In the genomic region with DNA sequence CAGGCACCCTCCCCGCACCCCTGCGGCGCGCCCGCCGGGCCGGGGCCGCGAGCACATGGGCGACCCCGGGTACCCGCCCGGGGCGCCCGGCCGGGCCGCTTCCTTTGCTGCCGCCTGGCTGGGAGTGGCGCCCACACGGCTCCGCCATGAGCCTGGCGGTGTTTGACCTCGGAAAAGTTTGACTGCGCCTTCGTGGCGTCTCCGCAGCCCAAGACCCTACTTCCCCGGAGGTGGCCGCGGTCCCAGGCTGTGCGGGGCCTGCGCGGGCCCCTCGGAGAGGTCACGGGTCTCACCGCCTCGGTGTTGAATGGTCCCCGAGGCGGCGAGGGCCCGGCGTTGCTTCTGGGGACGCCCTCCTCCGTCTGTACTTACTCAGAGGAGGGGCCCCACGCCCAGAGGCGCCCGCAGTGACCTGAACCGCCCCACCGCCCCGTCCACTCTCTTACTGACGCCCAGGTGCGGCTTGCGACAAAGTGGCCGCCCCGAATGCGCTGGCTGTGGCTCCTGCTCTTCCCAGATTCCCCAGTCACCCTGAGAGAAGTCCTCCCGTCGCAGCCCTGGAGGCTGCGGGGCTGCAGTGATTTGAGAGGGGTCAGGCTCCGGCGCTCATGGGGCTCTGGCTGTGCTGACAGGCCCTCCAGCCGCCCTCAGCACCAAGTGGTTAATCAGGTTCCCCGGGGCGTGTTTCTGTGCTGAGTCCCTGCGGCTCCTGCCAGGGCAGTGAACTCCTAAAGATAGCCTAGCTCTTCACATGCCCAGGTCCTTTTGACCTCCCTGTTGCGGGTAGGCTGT, we compare ENCODE assay signal across 7 cellular contexts. TPM values are rescaled to one million over a fixed set of nuclear protein-coding genes. Genes with fewer than 3 reads are reported as not detected.
DNase-seq lines count a peak whose midpoint lies in the region; ATAC-seq and TF ChIP-seq lines count a peak whose summit lies in the region.

No MANE protein-coding gene starts in this region.

- no peak overlapping the region for H4K91ac ChIP-seq in mesenchymal stem cell (ENCODE audit: low read length)

- peak; percentile 21 for ATAC-seq in GM18498 (IDR thresholded peaks at IDR 0.05; ENCODE audit: unreplicated experiment)
- peak; percentile 18 for ATAC-seq in HG02981 (IDR thresholded peaks at IDR 0.05; ENCODE audit: unreplicated experiment)

- H3K27me3 ChIP-seq in WERI-Rb-1 (ENCODE audit: insufficient read depth, low read depth, severe bottlenecking) = no peaks in the 10 kb centered on the region
- H3K27me3 ChIP-seq in duodenal mucosa (ENCODE audit: control insufficient read depth in 1 of 2, insufficient read depth in 2 of 2, low read length in 2 of 2) = no peaks in the 10 kb centered on the region
- H3K27me3 ChIP-seq in mesenchymal stem cell (ENCODE audit: control insufficient read depth in 1 of 2, insufficient read depth in 1 of 2, low read length in 2 of 2) = no peaks in the 10 kb centered on the region
- no peaks in the 10 kb centered on the region for H3K27me3 ChIP-seq in suprapubic skin

- peak overlapping the region; percentile 57 for H2BK15ac ChIP-seq in mesenchymal stem cell (ENCODE audit: low read depth, poor library complexity, severe bottlenecking)

- peak overlapping the region in 1 of 2 experiments; percentile 79 for H2BK12ac ChIP-seq in mesenchymal stem cell (ENCODE audit: low read length in 2 of 2)

- DNase-seq in WERI-Rb-1 (peak; percentile 54), mesenchymal stem cell (peak; percentile 47), suprapubic skin (ENCODE audit: low spot score in 2 of 2) (peak; percentile 78 to 84), NCI-H345 treated with DMSO at 0.1 percent for 48 hours (lab: John Stamatoyannopoulos, UW; ENCODE audit: unreplicated experiment) (no peak)

- H3K18ac ChIP-seq in mesenchymal stem cell (ENCODE audit: low read depth in 1 of 2, low read length in 2 of 2) = peak overlapping the region in 1 of 2 experiments; percentile 94

- H3K4me2 ChIP-seq in mesenchymal stem cell (ENCODE audit: low read length, poor library complexity, severe bottlenecking) = peak overlapping the region; percentile 91

- H3K36me3 ChIP-seq in WERI-Rb-1 (peaks cover 45% of the 10 kb centered on the region), duodenal mucosa (ENCODE audit: control insufficient read depth in 1 of 2, insufficient read depth in 2 of 2, low read length in 2 of 2) (peaks cover 15 to 35% of the 10 kb centered on the region in 2 donors), mesenchymal stem cell (ENCODE audit: control insufficient read depth in 1 of 2, insufficient read depth in 2 of 2, low read depth in 1 of 2, low read length in 2 of 2) (peaks cover 30 to 42% of the 10 kb centered on the region in 2 experiments), suprapubic skin (peaks cover 22% of the 10 kb centered on the region)

- peaks cover 21 to 29% of the 10 kb centered on the region in 2 donors for H3K4me1 ChIP-seq in duodenal mucosa (ENCODE audit: control insufficient read depth in 1 of 2, insufficient read depth in 2 of 2, low read length in 2 of 2)
- H3K4me1 ChIP-seq in mesenchymal stem cell (ENCODE audit: control insufficient read depth, insufficient read depth, low read depth, low read length) = peaks cover 13% of the 10 kb centered on the region
- H3K4me1 ChIP-seq in suprapubic skin = peaks cover 51% of the 10 kb centered on the region

- H3K23ac ChIP-seq in mesenchymal stem cell (ENCODE audit: low read length in 2 of 2) = peak overlapping the region in 1 of 2 experiments; percentile 89

- H3K4ac ChIP-seq in mesenchymal stem cell (ENCODE audit: low read depth in 1 of 2, low read length in 2 of 2) = peak overlapping the region in 1 of 2 experiments; percentile 88

- H2AK5ac ChIP-seq in mesenchymal stem cell (ENCODE audit: low read length, severe bottlenecking) = peak overlapping the region; percentile 58

- H3K9ac ChIP-seq in duodenal mucosa (ENCODE audit: low read depth in 1 of 2, low read length in 2 of 2) (peak overlapping the region; percentile 50 to 64), mesenchymal stem cell (ENCODE audit: low read length) (peak overlapping the region; percentile 85)

- peak overlapping the region; percentile 65 for H3K27ac ChIP-seq in WERI-Rb-1
- H3K27ac ChIP-seq in duodenal mucosa (ENCODE audit: low read depth, low read length) = peak overlapping the region; percentile 55
- peak overlapping the region; percentile 46 for H3K27ac ChIP-seq in mesenchymal stem cell (ENCODE audit: low read length, poor library complexity, severe bottlenecking)
- peak overlapping the region; percentile 94 for H3K27ac ChIP-seq in suprapubic skin

- peaks cover 17% of the 10 kb centered on the region for H3K79me1 ChIP-seq in mesenchymal stem cell (replicated peaks; ENCODE audit: low read length, poor library complexity, severe bottlenecking)

- TF ChIP-seq CTCF in WERI-Rb-1 (IDR thresholded peaks at IDR 0.05; ENCODE audit: low read depth, low read length) = no peak
- no peak for TF ChIP-seq CTCF in suprapubic skin (IDR thresholded peaks at IDR 0.05)

- H3K4me3 ChIP-seq in WERI-Rb-1 (ENCODE audit: low read depth, low read length) = peak overlapping the region; percentile 66
- peak overlapping the region; percentile 70 to 73 for H3K4me3 ChIP-seq in duodenal mucosa (ENCODE audit: low read depth in 1 of 2, low read length in 2 of 2)
- peak overlapping the region; percentile 78 to 83 for H3K4me3 ChIP-seq in mesenchymal stem cell (ENCODE audit: insufficient read depth in 1 of 2, low read depth in 1 of 2, low read length in 2 of 2)
- H3K4me3 ChIP-seq in suprapubic skin = peak overlapping the region; percentile 73

- no peak for TF ChIP-seq POLR2A in suprapubic skin (IDR thresholded peaks at IDR 0.05)

- peak overlapping the region in 1 of 2 experiments; percentile 96 for H3K14ac ChIP-seq in mesenchymal stem cell (ENCODE audit: low read length in 2 of 2)

- TF ChIP-seq EP300 in suprapubic skin (IDR thresholded peaks at IDR 0.05) = no peak

- H2AFZ ChIP-seq in mesenchymal stem cell (ENCODE audit: low read depth, low read length) = peak overlapping the region; percentile 46

- H3K9me3 ChIP-seq in WERI-Rb-1 (ENCODE audit: severe bottlenecking) (no peaks in the 10 kb centered on the region), duodenal mucosa (ENCODE audit: control insufficient read depth in 1 of 2, low read length in 2 of 2) (no peaks in the 10 kb centered on the region), mesenchymal stem cell (ENCODE audit: control insufficient read depth, low read length) (no peaks in the 10 kb centered on the region), suprapubic skin (no peaks in the 10 kb centered on the region)

- H2BK5ac ChIP-seq in mesenchymal stem cell (ENCODE audit: low read depth, low read length, poor library complexity, severe bottlenecking) = no peak overlapping the region

- WGBS in mesenchymal stem cell = 3% methylated on average over 66 of the region's 66 CpGs
- 16% methylated on average over 6 of the region's 66 CpGs for WGBS in suprapubic skin

- H2BK120ac ChIP-seq in mesenchymal stem cell (ENCODE audit: low read depth, low read length) = no peak overlapping the region

- H4K8ac ChIP-seq in mesenchymal stem cell (ENCODE audit: low read length) = no peak overlapping the region

RNA-seq across cellular contexts. Expression of a gene that starts 5.8 kb away (rescaled TPM):
- 47.0 TPM for polyA plus RNA-seq in mesenchymal stem cell (2013, experiment 1 of 2)
- 48.9 TPM for polyA plus RNA-seq in mesenchymal stem cell (2013, experiment 2 of 2)
- 10 to 100 TPM; 52.2 to 70.1 (median 60.8) TPM for total RNA-seq in suprapubic skin

RNA-seq across cellular contexts. Expression of a gene that starts 25.1 kb away (rescaled TPM):
- 21.8 TPM for polyA plus RNA-seq in mesenchymal stem cell (2013, experiment 1 of 2)
- 21.4 TPM for polyA plus RNA-seq in mesenchymal stem cell (2013, experiment 2 of 2)
- 10 to 100 TPM; 18.2 to 26.6 (median 25.8) TPM for total RNA-seq in suprapubic skin

RNA-seq across cellular contexts. Expression of a gene that starts 46.7 kb away (rescaled TPM):
- polyA plus RNA-seq in mesenchymal stem cell (2013, experiment 1 of 2) = 5.2 TPM
- 5.5 TPM for polyA plus RNA-seq in mesenchymal stem cell (2013, experiment 2 of 2)
- total RNA-seq in suprapubic skin = 1 to 10 TPM; 3.2 to 6.1 (median 4.3) TPM
